In genomic region chr11:39965701-39966100, GRCh38 we compare ENCODE assay signal across 37 cellular contexts.
"Had no signal": no experiment of that assay in that cellular context is flagged by ENCODE, and none has a peak within 500 bp of the region (broad histone marks: within the 10 kb centered on the region; RNA-seq: fewer than 3 reads in every experiment).

No MANE protein-coding gene starts in this region.

- H3K36me3 Mint-ChIP-seq: activated CD4-positive, alpha-beta memory T cell treated with anti-CD3 and anti-CD28 coated beads for 36 hours; activated naive CD8-positive, alpha-beta T cell treated with anti-CD3 and anti-CD28 coated beads for 36 hours had no signal

- H3K4me1 Mint-ChIP-seq: activated CD4-positive, alpha-beta T cell treated with anti-CD3 and anti-CD28 coated beads for 36 hours; activated CD4-positive, alpha-beta T cell treated with anti-CD3 and anti-CD28 coated beads, Interleukin-2, amount 10 ng/mL, durations not matched to agents 24 days and 14 days; activated naive CD8-positive, alpha-beta T cell treated with anti-CD3 and anti-CD28 coated beads for 36 hours; activated T-helper 17 cell treated with anti-CD3 and anti-CD28 coated beads, Interleukin-2, amount 50 U/mL, for 72 hours; WTC11 had no signal

- H3K4me3 Mint-ChIP-seq: activated CD4-positive, alpha-beta memory T cell treated with anti-CD3 and anti-CD28 coated beads for 36 hours; activated CD4-positive, alpha-beta T cell treated with anti-CD3 and anti-CD28 coated beads for 36 hours; activated CD4-positive, alpha-beta T cell treated with anti-CD3 and anti-CD28 coated beads, Interleukin-2, amount 10 ng/mL, durations not matched to agents 24 days and 14 days; activated CD8-positive, alpha-beta T cell treated with anti-CD3 and anti-CD28 coated beads for 36 hours; activated naive CD4-positive, alpha-beta T cell treated with anti-CD3 and anti-CD28 coated beads for 36 hours; activated naive CD8-positive, alpha-beta T cell treated with anti-CD3 and anti-CD28 coated beads for 36 hours; activated T-cell treated with anti-CD3 and anti-CD28 coated beads, Interleukin-2, amount 50 U/mL, for 4 hours; activated T-cell treated with anti-CD3 and anti-CD28 coated beads, Interleukin-2, amount 50 U/mL, for 72 hours; activated T-helper 1 cell treated with anti-CD3 and anti-CD28 coated beads, Interleukin-12 subunit alpha, Interleukin-12 subunit beta, Interleukin-2, Interleukin-4 antibody, amounts not matched to agents 30 ng/mL and 10 ng/mL and 1 ng/mL, durations not matched to agents 14 hours and 24 hours and 36 hours; activated T-helper 17 cell treated with anti-CD3 and anti-CD28 coated beads, Interleukin-2, amount 50 U/mL, for 72 hours; T-helper 1 cell treated with Interleukin-12 subunit alpha and Interleukin-12 subunit beta and Interleukin-4 antibody, amounts not matched to agents 30 μg/mL and 1 μg/mL, for 36 hours; T-helper 2 cell treated with Interferon-gamma antibody and Interleukin-4, amounts not matched to agents 5 μg/mL and 100 μg/mL, for 36 hours; WTC11 had no signal

- H3K27ac ChIP-seq: adrenal gland, body of pancreas, brain microvascular endothelial cell, breast epithelium, WERI-Rb-1 had no signal

- H3K27me3 Mint-ChIP-seq: activated CD4-positive, alpha-beta memory T cell treated with anti-CD3 and anti-CD28 coated beads for 36 hours; activated CD4-positive, alpha-beta T cell treated with anti-CD3 and anti-CD28 coated beads for 36 hours; activated CD4-positive, alpha-beta T cell treated with anti-CD3 and anti-CD28 coated beads, Interleukin-2, amount 10 ng/mL, durations not matched to agents 24 days and 14 days; activated CD8-positive, alpha-beta T cell treated with anti-CD3 and anti-CD28 coated beads for 36 hours; activated naive CD8-positive, alpha-beta T cell treated with anti-CD3 and anti-CD28 coated beads for 36 hours; activated T-helper 17 cell treated with anti-CD3 and anti-CD28 coated beads, Interleukin-2, amount 50 U/mL, for 72 hours had no signal

- H3K36me3 ChIP-seq: adrenal gland, brain microvascular endothelial cell, breast epithelium, WERI-Rb-1 had no signal

- H3K4me1 ChIP-seq: adrenal gland, body of pancreas, breast epithelium had no signal

- ATAC-seq: activated CD4-positive, alpha-beta T cell treated with anti-CD3 and anti-CD28 coated beads for 36 hours; activated CD4-positive, CD25-positive, alpha-beta regulatory T cell treated with anti-CD3 and anti-CD28 coated beads, Interleukin-2, amount 50 U/mL, for 24 hours; activated CD8-positive, alpha-beta T cell treated with anti-CD3 and anti-CD28 coated beads for 36 hours; activated naive CD4-positive, alpha-beta T cell treated with anti-CD3 and anti-CD28 coated beads, Interleukin-2, amount 50 U/mL, for 72 hours; activated T-cell treated with anti-CD3 and anti-CD28 coated beads, Interleukin-2, amount 50 U/mL, for 4 hours; activated T-cell treated with anti-CD3 and anti-CD28 coated beads, Interleukin-2, amount 50 U/mL, for 72 hours; activated T-helper 17 cell treated with anti-CD3 and anti-CD28 coated beads, Interleukin-2, amount 50 U/mL, for 72 hours; body of pancreas; WTC11 had no signal

- DNase-seq: activated CD4-positive, alpha-beta memory T cell treated with anti-CD3 and anti-CD28 coated beads for 36 hours; activated CD4-positive, alpha-beta T cell treated with anti-CD3 and anti-CD28 coated beads for 1 hour; activated CD4-positive, alpha-beta T cell treated with anti-CD3 and anti-CD28 coated beads for 36 hours; activated CD4-positive, alpha-beta T cell treated with anti-CD3 and anti-CD28 coated beads, Interleukin-2, amount 10 ng/mL, durations not matched to agents 24 days and 14 days; activated CD4-positive, alpha-beta T cell treated with anti-CD3 and anti-CD28 coated beads, Interleukin-2, amount 50 U/mL, for 1 hour; activated CD4-positive, alpha-beta T cell treated with anti-CD3 and anti-CD28 coated beads, Interleukin-2, amount 50 U/mL, for 4 hours; activated CD4-positive, CD25-positive, alpha-beta regulatory T cell; activated CD8-positive, alpha-beta memory T cell treated with anti-CD3 and anti-CD28 coated beads, Interleukin-2, amount 50 U/mL, for 4 hours; activated CD8-positive, alpha-beta T cell treated with anti-CD3 and anti-CD28 coated beads for 36 hours; activated effector memory CD4-positive, alpha-beta T cell treated with anti-CD3 and anti-CD28 coated beads, Interleukin-2, amount 50 U/mL, for 16 hours; activated gamma-delta T cell treated with Interleukin-2 at 50 U/mL for 16 hours; activated naive CD4-positive, alpha-beta T cell; activated naive CD4-positive, alpha-beta T cell treated with anti-CD3 and anti-CD28 coated beads for 36 hours; activated naive CD4-positive, alpha-beta T cell treated with anti-CD3 and anti-CD28 coated beads, Interleukin-2, amount 50 U/mL, for 16 hours; activated naive CD8-positive, alpha-beta T cell treated with anti-CD3 and anti-CD28 coated beads for 36 hours; activated T-cell treated with anti-CD3 and anti-CD28 coated beads for 4 hours; activated T-cell treated with anti-CD3 and anti-CD28 coated beads, Interleukin-2, amount 50 U/mL, for 1 hour; activated T-cell treated with anti-CD3 and anti-CD28 coated beads, Interleukin-2, amount 50 U/mL, for 4 hours; activated T-cell treated with anti-CD3 and anti-CD28 coated beads, Interleukin-2, amount 50 U/mL, for 72 hours; adrenal gland; amniotic stem cell; aorta; body of pancreas; brain microvascular endothelial cell; caudate nucleus; T-helper 1 cell; T-helper 2 cell; T-helper 9 cell; WERI-Rb-1 had no signal

- H3K4me3 ChIP-seq: adrenal gland, body of pancreas, breast epithelium had no signal

- H3K27ac Mint-ChIP-seq: activated CD4-positive, alpha-beta memory T cell treated with anti-CD3 and anti-CD28 coated beads for 36 hours; activated CD4-positive, alpha-beta T cell treated with anti-CD3 and anti-CD28 coated beads for 36 hours; activated CD4-positive, alpha-beta T cell treated with anti-CD3 and anti-CD28 coated beads, Interleukin-2, amount 10 ng/mL, durations not matched to agents 24 days and 14 days; activated CD8-positive, alpha-beta T cell treated with anti-CD3 and anti-CD28 coated beads for 36 hours; activated naive CD4-positive, alpha-beta T cell treated with anti-CD3 and anti-CD28 coated beads for 36 hours; activated naive CD4-positive, alpha-beta T cell treated with anti-CD3 and anti-CD28 coated beads, Interleukin-2, amount 50 U/mL, for 72 hours; activated naive CD8-positive, alpha-beta T cell treated with anti-CD3 and anti-CD28 coated beads for 36 hours; activated T-cell treated with anti-CD3 and anti-CD28 coated beads, Interleukin-2, amount 50 U/mL, for 72 hours; activated T-helper 1 cell treated with anti-CD3 and anti-CD28 coated beads, Interleukin-12 subunit alpha, Interleukin-12 subunit beta, Interleukin-2, Interleukin-4 antibody, amounts not matched to agents 30 ng/mL and 10 ng/mL and 1 ng/mL, durations not matched to agents 14 hours and 24 hours and 36 hours; activated T-helper 17 cell treated with anti-CD3 and anti-CD28 coated beads, Interleukin-2, amount 50 U/mL, for 72 hours; T-helper 1 cell treated with Interleukin-12 subunit alpha and Interleukin-12 subunit beta and Interleukin-4 antibody, amounts not matched to agents 30 μg/mL and 1 μg/mL, for 36 hours; T-helper 2 cell treated with Interferon-gamma antibody and Interleukin-4, amounts not matched to agents 5 μg/mL and 100 μg/mL, for 36 hours; WTC11 had no signal

- H3K27me3 ChIP-seq: adrenal gland, body of pancreas, brain microvascular endothelial cell, breast epithelium had no signal

- H3K9me3 ChIP-seq: adrenal gland, body of pancreas, breast epithelium had no signal
